In genomic region chr1:44531785-44532566, GRCh38 we compare ENCODE assay signal across 12 cellular contexts.
A peak's percentile ranks its signal among the peaks of the same experiment; 100 is the strongest.
DNase-seq lines count a peak whose midpoint lies in the region; ATAC-seq and TF ChIP-seq lines count a peak whose summit lies in the region.
"Had no signal": no experiment of that assay in that cellular context is flagged by ENCODE, and none has a peak within 500 bp of the region (broad histone marks: within the 10 kb centered on the region; RNA-seq: fewer than 3 reads in every experiment).

No MANE protein-coding gene starts in this region.

- no peaks in the 10 kb centered on the region for H3K9me3 Mint-ChIP-seq in activated CD8-positive, alpha-beta memory T cell treated with anti-CD3 and anti-CD28 coated beads, Interleukin-2, amount 10 ng/mL, durations not matched to agents 7 days and 5 days (ENCODE audit: low read depth)
- H3K9me3 Mint-ChIP-seq in activated T-helper 17 cell treated with anti-CD3 and anti-CD28 coated beads, Interleukin-2, amount 50 U/mL, for 72 hours: no peaks in the 10 kb centered on the region
- H3K9me3 Mint-ChIP-seq: nephron had no signal

- H3K27me3 Mint-ChIP-seq in activated CD8-positive, alpha-beta memory T cell treated with anti-CD3 and anti-CD28 coated beads, Interleukin-2, amount 10 ng/mL, durations not matched to agents 7 days and 5 days: peaks cover 16% of the 10 kb centered on the region
- peaks cover 22% of the 10 kb centered on the region for H3K27me3 Mint-ChIP-seq in activated T-helper 17 cell treated with anti-CD3 and anti-CD28 coated beads, Interleukin-2, amount 50 U/mL, for 72 hours

- H3K4me3 ChIP-seq in mucosa of descending colon: no peak overlapping the region
- H3K4me3 ChIP-seq in esophagus squamous epithelium: no peak overlapping the region
- no peak overlapping the region for H3K4me3 ChIP-seq in tibial nerve

- no peaks in the 10 kb centered on the region for H3K36me3 ChIP-seq in mucosa of descending colon (ENCODE audit: low read depth)
- H3K36me3 ChIP-seq in esophagus squamous epithelium: no peaks in the 10 kb centered on the region
- no peaks in the 10 kb centered on the region for H3K36me3 ChIP-seq in tibial nerve

- H3K4me1 ChIP-seq in mucosa of descending colon (ENCODE audit: low read depth): no peaks in the 10 kb centered on the region
- H3K4me1 ChIP-seq in esophagus squamous epithelium: no peaks in the 10 kb centered on the region
- H3K4me1 ChIP-seq in tibial nerve: no peaks in the 10 kb centered on the region

- peak; percentile 69 for ATAC-seq in activated CD8-positive, alpha-beta memory T cell treated with anti-CD3 and anti-CD28 coated beads, Interleukin-2, amount 10 ng/mL, durations not matched to agents 7 days and 5 days
- ATAC-seq in activated T-helper 17 cell treated with anti-CD3 and anti-CD28 coated beads, Interleukin-2, amount 50 U/mL, for 72 hours (replicated peaks): peak; percentile 93
- peak; percentile 61 for ATAC-seq in mucosa of descending colon

- TF ChIP-seq CTCF in mucosa of descending colon (IDR thresholded peaks at IDR 0.05) (no peak), GM13977 (IDR thresholded peaks at IDR 0.05; ENCODE audit: extremely low read depth, insufficient read depth, missing control alignments) (no peak), esophagus squamous epithelium (IDR thresholded peaks at IDR 0.05) (no peak), tibial nerve (IDR thresholded peaks at IDR 0.05) (no peak)

- peaks cover 14% of the 10 kb centered on the region for H3K4me1 Mint-ChIP-seq in activated CD8-positive, alpha-beta memory T cell treated with anti-CD3 and anti-CD28 coated beads, Interleukin-2, amount 10 ng/mL, durations not matched to agents 7 days and 5 days
- peaks cover 5% of the 10 kb centered on the region for H3K4me1 Mint-ChIP-seq in activated T-helper 17 cell treated with anti-CD3 and anti-CD28 coated beads, Interleukin-2, amount 50 U/mL, for 72 hours
- H3K4me1 Mint-ChIP-seq: B cell, nephron had no signal

- H3K27ac ChIP-seq in esophagus squamous epithelium (no peak overlapping the region), tibial nerve (no peak overlapping the region)

- WGBS in esophagus squamous epithelium, 2 donors: 25 to 40% methylated on average over 4 of the region's 4 CpGs
- WGBS in tibial nerve, 2 donors: 48 to 54% methylated on average over 4 of the region's 4 CpGs

- H3K27me3 ChIP-seq in esophagus squamous epithelium (peaks cover 0 to 4% (median 0%) of the 10 kb centered on the region in 4 donors), tibial nerve (peaks cover 0 to 1% of the 10 kb centered on the region in 2 donors)

- CTCF ChIA-PET in activated CD8-positive, alpha-beta memory T cell treated with anti-CD3 and anti-CD28 coated beads, Interleukin-2, amount 10 ng/mL, durations not matched to agents 7 days and 5 days (lab: Charles Lee): interaction anchor here (0.8 to 1.7 kb wide), 3 partner anchors 41 to 315 kb away, joined by 3 to 4 read pairs (median 3); no protein-coding TSS in a partner anchor

- H3K36me3 Mint-ChIP-seq in activated CD8-positive, alpha-beta memory T cell treated with anti-CD3 and anti-CD28 coated beads, Interleukin-2, amount 10 ng/mL, durations not matched to agents 7 days and 5 days: no peaks in the 10 kb centered on the region
- no peaks in the 10 kb centered on the region for H3K36me3 Mint-ChIP-seq in activated T-helper 17 cell treated with anti-CD3 and anti-CD28 coated beads, Interleukin-2, amount 50 U/mL, for 72 hours (ENCODE audit: low read depth)

- H3K9me3 ChIP-seq in mucosa of descending colon: no peaks in the 10 kb centered on the region
- no peaks in the 10 kb centered on the region for H3K9me3 ChIP-seq in esophagus squamous epithelium
- no peaks in the 10 kb centered on the region for H3K9me3 ChIP-seq in tibial nerve

- no peak overlapping the region for H3K27ac Mint-ChIP-seq in activated CD8-positive, alpha-beta memory T cell treated with anti-CD3 and anti-CD28 coated beads, Interleukin-2, amount 10 ng/mL, durations not matched to agents 7 days and 5 days
- H3K27ac Mint-ChIP-seq in activated T-helper 17 cell treated with anti-CD3 and anti-CD28 coated beads, Interleukin-2, amount 50 U/mL, for 72 hours: peak overlapping the region; percentile 21
- H3K27ac Mint-ChIP-seq: B cell, nephron had no signal

- intact Hi-C loops in mucosa of descending colon (cut with DNase I, micrococcal nuclease) (no loop called here), esophagus squamous epithelium (cut with DNase I) (no loop called here)

- in situ Hi-C loops in GM13977 (cut with MboI; ENCODE audit: low pct_unique_long_range_greater_than_20kb, low sequenced_read_pairs, unreplicated experiment): no loop called here

- no peak overlapping the region for H3K4me3 Mint-ChIP-seq in activated CD8-positive, alpha-beta memory T cell treated with anti-CD3 and anti-CD28 coated beads, Interleukin-2, amount 10 ng/mL, durations not matched to agents 7 days and 5 days
- H3K4me3 Mint-ChIP-seq in activated T-helper 17 cell treated with anti-CD3 and anti-CD28 coated beads, Interleukin-2, amount 50 U/mL, for 72 hours: no peak overlapping the region
- H3K4me3 Mint-ChIP-seq: B cell, nephron had no signal

- TF ChIP-seq EP300 in tibial nerve (IDR thresholded peaks at IDR 0.05): no peak

- peak; percentile 48 for DNase-seq in activated CD8-positive, alpha-beta memory T cell treated with anti-CD3 and anti-CD28 coated beads, Interleukin-2, amount 10 ng/mL, durations not matched to agents 7 days and 5 days
- DNase-seq in activated CD8-positive, alpha-beta memory T cell treated with anti-CD3 and anti-CD28 coated beads, Interleukin-2, amount 50 U/mL, for 48 hours: no peak
- peak; percentile 88 for DNase-seq in HT1080 (ENCODE audit: low read depth)
- DNase-seq in mucosa of descending colon: no peak
- DNase-seq in GM13977 (ENCODE audit: low spot score): no peak
- DNase-seq in esophagus squamous epithelium (lab: John Stamatoyannopoulos, UW): no peak
- no peak for DNase-seq in tibial nerve (ENCODE audit: low spot score in 2 of 2)
- DNase-seq: activated CD4-positive, CD25-positive, alpha-beta regulatory T cell; NCI-H1092 had no signal

- TF ChIP-seq POLR2A in esophagus squamous epithelium (IDR thresholded peaks at IDR 0.05) (no peak), tibial nerve (IDR thresholded peaks at IDR 0.05) (no peak)

Comparison
In these comparisons a context has a peak if more than half of its experiments do, and no peak if none do; other contexts are left out.
1. DNase-seq: peak in activated CD8-positive, alpha-beta memory T cell treated with anti-CD3 and anti-CD28 coated beads, Interleukin-2, amount 10 ng/mL, durations not matched to agents 7 days and 5 days (single experiment) and HT1080 (single experiment); none in activated CD8-positive, alpha-beta memory T cell treated with anti-CD3 and anti-CD28 coated beads, Interleukin-2, amount 50 U/mL, for 48 hours (single experiment), mucosa of descending colon (0 of 3), GM13977 (single experiment), esophagus squamous epithelium (single experiment) and tibial nerve (0 of 2).
2. Peak in every context shown above with its lines, with median percentiles within 50 percentile points of each other: ATAC-seq.